ENCODE assay signal across 9 cellular contexts in genomic region chr3:186021673-186022362, GRCh38.
DNase-seq lines count a peak whose midpoint lies in the region; ATAC-seq lines count a peak whose summit lies in the region.
"Had no signal": no experiment of that assay in that cellular context is flagged by ENCODE, and none has a peak within 500 bp of the region (broad histone marks: within the 10 kb centered on the region; RNA-seq: fewer than 3 reads in every experiment).

No MANE protein-coding gene starts in this region.

- H3K4me3 ChIP-seq in SJCRH30 (no peak overlapping the region), skeletal muscle tissue (ENCODE audit: low read length in 3 of 3) (no peak overlapping the region)

- peak; percentile 92 for DNase-seq in ELR (ENCODE audit: low read depth)
- peak; percentile 65 to 77 for DNase-seq in SJCRH30
- DNase-seq in fibroblast of peridontal ligament (ENCODE audit: extremely low read depth): peak; percentile 97
- DNase-seq in NK-92 treated with Interleukin-12 subunit alpha and Interleukin-12 subunit beta, amount 100 ng/mL, for 24 hours (lab: John Stamatoyannopoulos, UW): no peak
- DNase-seq in NCI-H1436 treated with DMSO at 0.1 percent for 48 hours (lab: John Stamatoyannopoulos, UW): no peak
- DNase-seq in NCI-H524 treated with DMSO at 0.1 percent for 48 hours (lab: John Stamatoyannopoulos, UW): no peak
- DNase-seq: NCI-H2227 treated with DMSO at 0.1 percent for 48 hours had no signal

- H3K36me3 ChIP-seq in SJCRH30 (no peaks in the 10 kb centered on the region), skeletal muscle tissue (ENCODE audit: control insufficient read depth in 3 of 3, insufficient read depth in 3 of 3, low read length in 3 of 3) (no peaks in the 10 kb centered on the region)

- no peak overlapping the region for H3K9ac ChIP-seq in skeletal muscle tissue (ENCODE audit: low read depth in 1 of 3, low read length in 3 of 3)

- H3K27ac ChIP-seq in SJCRH30 (peak overlapping the region; percentile 32), skeletal muscle tissue (ENCODE audit: low read depth, low read length) (peak overlapping the region; percentile 21)

- no peak for ATAC-seq in GM19328 (IDR thresholded peaks at IDR 0.05; ENCODE audit: unreplicated experiment)

- H3K27me3 ChIP-seq in SJCRH30: no peaks in the 10 kb centered on the region
- H3K27me3 ChIP-seq in skeletal muscle tissue (ENCODE audit: control insufficient read depth in 3 of 3, insufficient read depth in 3 of 3, low read length in 3 of 3): no peaks in the 10 kb centered on the region

- H3K4me1 ChIP-seq in SJCRH30 (peaks cover 26% of the 10 kb centered on the region), skeletal muscle tissue (ENCODE audit: control insufficient read depth in 3 of 3, insufficient read depth in 3 of 3, low read length in 3 of 3) (peaks cover 0 to 5% (median 0%) of the 10 kb centered on the region in 3 donors)

- H3K9me3 ChIP-seq in SJCRH30 (replicated peaks): no peaks in the 10 kb centered on the region
- no peaks in the 10 kb centered on the region for H3K9me3 ChIP-seq in skeletal muscle tissue (ENCODE audit: control insufficient read depth in 3 of 3, low read length in 3 of 3)

Comparison
In these comparisons a context has a peak if more than half of its experiments do, and no peak if none do; other contexts are left out.
1. DNase-seq: peak in ELR (single experiment), SJCRH30 (2 of 2) and fibroblast of peridontal ligament (single experiment); none in NK-92 treated with Interleukin-12 subunit alpha and Interleukin-12 subunit beta, amount 100 ng/mL, for 24 hours (single experiment), NCI-H1436 treated with DMSO at 0.1 percent for 48 hours (single experiment) and NCI-H524 treated with DMSO at 0.1 percent for 48 hours (single experiment).